In genomic region chr16:72743011-72743761, GRCh38 we compare ENCODE assay signal across 18 cellular contexts.
DNase-seq lines count a peak whose midpoint lies in the region; ATAC-seq and TF ChIP-seq lines count a peak whose summit lies in the region.
"Had no signal": no experiment of that assay in that cellular context is flagged by ENCODE, and none has a peak within 500 bp of the region (broad histone marks: within the 10 kb centered on the region; RNA-seq: fewer than 3 reads in every experiment).

No MANE protein-coding gene starts in this region.

- H3K27me3 ChIP-seq in esophagus muscularis mucosa (no peaks in the 10 kb centered on the region), osteoblast (ENCODE audit: insufficient read depth, low read length) (no peaks in the 10 kb centered on the region)
- H3K27me3 ChIP-seq: BLaER1 treated with 17β-estradiol and CSF1 and Interleukin-3, amounts not matched to agents 10 nM and 100 nM; neutrophil had no signal

- no peak for TF ChIP-seq EP300 in esophagus muscularis mucosa (IDR thresholded peaks at IDR 0.05)

- peak; percentile 86 for ATAC-seq in GM18861 (IDR thresholded peaks at IDR 0.05; ENCODE audit: unreplicated experiment)
- ATAC-seq in GM21619 (IDR thresholded peaks at IDR 0.05; ENCODE audit: unreplicated experiment), result peak; percentile 83
- peak; percentile 73 for ATAC-seq in HG03064 (IDR thresholded peaks at IDR 0.05; ENCODE audit: low read depth, unreplicated experiment)
- 0 out of 3 replicates have a peak, but pooled peaks have one; percentile 15 for ATAC-seq in SK-N-SH treated with all-trans-retinoic acid at 6 μM for 48 hours
- ATAC-seq in activated CD4-positive, CD25-positive, alpha-beta regulatory T cell treated with anti-CD3 and anti-CD28 coated beads, Interleukin-2, amount 50 U/mL, for 24 hours, result no peak
- ATAC-seq: effector memory CD8-positive, alpha-beta T cell; lower lobe of right lung; stimulated activated memory B cell treated with anti-CD40 and anti-IgM and Interleukin-4, amounts not matched to agents 10 μg/mL and 1 μg/mL and 100 μg/mL, for 72 hours had no signal

- no peak for TF ChIP-seq CTCF in esophagus muscularis mucosa (IDR thresholded peaks at IDR 0.05)
- TF ChIP-seq CTCF in osteoblast (IDR thresholded peaks at IDR 0.05; ENCODE audit: extremely low read depth, low read depth, low read length), result no peak

- no peaks in the 10 kb centered on the region for H3K36me3 ChIP-seq in esophagus muscularis mucosa
- H3K36me3 ChIP-seq in osteoblast (ENCODE audit: insufficient read depth, low read length), result no peaks in the 10 kb centered on the region
- H3K36me3 ChIP-seq: BLaER1 treated with 17β-estradiol and CSF1 and Interleukin-3, amounts not matched to agents 10 nM and 100 nM; lower lobe of right lung; neutrophil had no signal

- H3K4me2 ChIP-seq in osteoblast (ENCODE audit: insufficient read depth, low read length), result no peak overlapping the region
- H3K4me2 ChIP-seq: BLaER1 treated with 17β-estradiol and CSF1 and Interleukin-3, amounts not matched to agents 10 nM and 100 nM had no signal

- DNase-seq in esophagus muscularis mucosa (ENCODE audit: extremely low spot score), result no peak
- no peak for DNase-seq in GOT3 (lab: John Stamatoyannopoulos, UW)
- no peak for DNase-seq in osteoblast (ENCODE audit: insufficient read length, low spot score, missing footprints)
- DNase-seq: anterior cingulate cortex; effector memory CD8-positive, alpha-beta T cell; H7; hypothalamus; KG1; lower lobe of right lung; NCI-H2171 had no signal

- H2AFZ ChIP-seq in osteoblast (ENCODE audit: low read length), result no peak overlapping the region

- 95% methylated on average over 8 of the region's 8 CpGs for WGBS in esophagus muscularis mucosa

- H3K9me3 ChIP-seq in esophagus muscularis mucosa (no peaks in the 10 kb centered on the region), osteoblast (ENCODE audit: low read depth, low read length) (no peaks in the 10 kb centered on the region)
- H3K9me3 ChIP-seq: lower lobe of right lung, neutrophil had no signal

- H3K4me1 ChIP-seq in esophagus muscularis mucosa, result no peaks in the 10 kb centered on the region
- H3K4me1 ChIP-seq in osteoblast (ENCODE audit: insufficient read depth, low read length), result peaks cover 13% of the 10 kb centered on the region
- H3K4me1 ChIP-seq: BLaER1 treated with 17β-estradiol and CSF1 and Interleukin-3, amounts not matched to agents 10 nM and 100 nM; lower lobe of right lung had no signal

- H3K4me3 ChIP-seq in esophagus muscularis mucosa (no peak overlapping the region), osteoblast (ENCODE audit: insufficient read depth, low read length) (no peak overlapping the region)
- H3K4me3 ChIP-seq: BLaER1 treated with 17β-estradiol and CSF1 and Interleukin-3, amounts not matched to agents 10 nM and 100 nM; lower lobe of right lung had no signal

- H4K20me1 ChIP-seq in osteoblast (ENCODE audit: insufficient read depth, low read length), result no peaks in the 10 kb centered on the region
- H4K20me1 ChIP-seq: BLaER1 treated with 17β-estradiol and CSF1 and Interleukin-3, amounts not matched to agents 10 nM and 100 nM had no signal

- no peak for TF ChIP-seq POLR2A in esophagus muscularis mucosa (IDR thresholded peaks at IDR 0.05; ENCODE audit: low read depth)

- intact Hi-C loops in esophagus muscularis mucosa (cut with DNase I), result no loop called here

- H3K27ac ChIP-seq in esophagus muscularis mucosa (replicated peaks in 1 of 4), result no peak overlapping the region
- no peak overlapping the region for H3K27ac ChIP-seq in osteoblast (ENCODE audit: low read depth, low read length)
- H3K27ac ChIP-seq: BLaER1 treated with 17β-estradiol and CSF1 and Interleukin-3, amounts not matched to agents 10 nM and 100 nM; lower lobe of right lung; neutrophil had no signal

- H3K79me2 ChIP-seq in osteoblast (ENCODE audit: insufficient read depth, low read length), result no peaks in the 10 kb centered on the region

TF ChIP-seq in SK-N-SH treated with all-trans-retinoic acid at 6 μM for 48 hours, 23 proteins besides CTCF, POLR2A, EP300 and RAD21:
- no peak for TF ChIP-seq GLIS3 (CRISPR knock-in tag; IDR thresholded peaks at IDR 0.05)
- peak; percentile 79 for TF ChIP-seq ZNF8 (CRISPR knock-in tag; IDR thresholded peaks at IDR 0.05)

Comparison
In these comparisons a context has a peak if more than half of its experiments do, and no peak if none do; other contexts are left out.
1. ATAC-seq: peak in GM18861 (single experiment), GM21619 (single experiment), HG03064 (single experiment) and SK-N-SH treated with all-trans-retinoic acid at 6 μM for 48 hours (single experiment); none in activated CD4-positive, CD25-positive, alpha-beta regulatory T cell treated with anti-CD3 and anti-CD28 coated beads, Interleukin-2, amount 50 U/mL, for 24 hours (0 of 2).